Comparison of ENCODE assay signal across 23 cellular contexts in genomic region chr4:19791422-19792113, GRCh38.
DNase-seq lines count a peak whose midpoint lies in the region; TF ChIP-seq lines count a peak whose summit lies in the region.
"Had no signal": no experiment of that assay in that cellular context is flagged by ENCODE, and none has a peak within 500 bp of the region (broad histone marks: within the 10 kb centered on the region; RNA-seq: fewer than 3 reads in every experiment).

No MANE protein-coding gene starts in this region.

- intact Hi-C loops in posterior vena cava (cut with DNase I), result no loop called here

- DNase-seq in AG09309 (ENCODE audit: low read depth), result no peak
- peak; percentile 33 for DNase-seq in HEK293T (ENCODE audit: extremely low spot score)
- peak; percentile 17 for DNase-seq in amniotic epithelial cell (ENCODE audit: low read depth)
- peak in 1 of 2 donors; percentile 38 for DNase-seq in foreskin fibroblast
- DNase-seq in erythroblast (lab: John Stamatoyannopoulos, UW), result no peak
- DNase-seq in posterior vena cava (ENCODE audit: low spot score), result no peak
- no peak for DNase-seq in HuH-7.5 (ENCODE audit: low spot score)
- no peak for DNase-seq in germinal center (ENCODE audit: low spot score)
- DNase-seq: activated effector memory CD4-positive, alpha-beta T cell treated with Interleukin-2 at 50 U/mL for 16 hours; aorta; DMS79 treated with DMSO at 0.1 percent for 48 hours; effector CD4-positive, alpha-beta T cell; head of caudate nucleus; islet precursor cell; mucosa of descending colon; NCI-H510A; ovary; Peyer's patch; small intestine; stimulated activated naive CD4-positive, alpha-beta T cell; upper lobe of left lung had no signal

- TF ChIP-seq CTCF in AG09309 (IDR thresholded peaks at IDR 0.05; ENCODE audit: control insufficient read depth, insufficient read depth, low read depth, low read length, missing control alignments) (peak; percentile 4), foreskin fibroblast (IDR thresholded peaks at IDR 0.05; ENCODE audit: low read depth, low read length) (peak; percentile 25)

- no peak for TF ChIP-seq POLR2A in erythroblast (IDR thresholded peaks at IDR 0.05; ENCODE audit: low read length)

- H3K4me3 ChIP-seq in AG09309 (ENCODE audit: control insufficient read depth, low read depth, low read length), result no peak overlapping the region
- no peak overlapping the region for H3K4me3 ChIP-seq in foreskin fibroblast (ENCODE audit: low read depth in 1 of 2, low read length in 2 of 2)
- H3K4me3 ChIP-seq: BLaER1, HAP-1, mucosa of descending colon, ovary, Peyer's patch, upper lobe of left lung had no signal

- POLR2A ChIA-PET in HEK293T (lab: Yijun Ruan, JAX), result no interaction called here

- CTCF ChIA-PET in HEK293T (lab: Yijun Ruan, JAX), result interaction anchor here (0.9 kb wide), 1 partner anchor 9 kb away, joined by 3 read pairs; no protein-coding TSS in a partner anchor

TF ChIP-seq in HEK293T, 16 proteins besides CTCF, POLR2A, EP300 and RAD21:
- TF ChIP-seq LEF1 (IDR thresholded peaks at IDR 0.05; ENCODE audit: borderline replicate concordance) (no peak), FOXM1 (IDR thresholded peaks at IDR 0.05; ENCODE audit: borderline replicate concordance) (no peak), CTBP1 (IDR thresholded peaks at IDR 0.05; ENCODE audit: borderline replicate concordance) (no peak), NFRKB (IDR thresholded peaks at IDR 0.05) (no peak)

Comparison
In these comparisons a context has a peak if more than half of its experiments do, and no peak if none do; other contexts are left out.
1. DNase-seq: peak in HEK293T (single experiment) and amniotic epithelial cell (single experiment); none in AG09309 (single experiment), erythroblast (0 of 2), posterior vena cava (single experiment), HuH-7.5 (single experiment) and germinal center (single experiment).